ENCODE assay signal across 13 cellular contexts in genomic region chr2:203579730-203580129, GRCh38. TPM values are rescaled to one million over a fixed set of nuclear protein-coding genes. Genes with fewer than 3 reads are reported as not detected.
DNase-seq lines count a peak whose midpoint lies in the region; ATAC-seq and TF ChIP-seq lines count a peak whose summit lies in the region.
"Had no signal": no experiment of that assay in that cellular context is flagged by ENCODE, and none has a peak within 500 bp of the region (broad histone marks: within the 10 kb centered on the region; RNA-seq: fewer than 3 reads in every experiment).

No MANE protein-coding gene starts in this region.

- peak overlapping the region; percentile 64 for H2AFZ ChIP-seq in HCT116 (ENCODE audit: low read depth, low read length, poor library complexity, severe bottlenecking)

- DNase-seq in HCT116 (ENCODE audit: low read depth, low spot score) (no peak), endodermal cell (peak; percentile 53), prostate gland (ENCODE audit: low spot score) (peak; percentile 33), NCI-H524 (lab: John Stamatoyannopoulos, UW) (no peak), hepatic stellate cell (ENCODE audit: low spot score) (no peak)
- DNase-seq in central memory CD4-positive, alpha-beta T cell = no peak
- DNase-seq: amniotic stem cell; CD4-positive, alpha-beta T cell; H7; NCI-H187 had no signal

- RAD21 ChIA-PET in HCT116 (lab: Charles Lee; ENCODE audit: low non-redundant PET in 1 of 2, low total read pairs in 2 of 2, uncharacterized antibody in 2 of 2, unreplicated experiment in 2 of 2) = no interaction called here

- POLR2A ChIA-PET in HCT116 (lab: Charles Lee) = interaction anchor here (1.6 kb wide), 1 partner anchor 9 kb away, joined by 3 read pairs; no protein-coding TSS in a partner anchor

- H3K9me3 ChIP-seq in BLaER1 treated with 17β-estradiol and CSF1 and Interleukin-3, amounts not matched to agents 10 nM and 100 nM (replicated peaks in 1 of 11) = peaks cover 0 to 10% (median 4%) of the 10 kb centered on the region in 11 experiments; a peak in 6 of 22 replicates
- H3K9me3 ChIP-seq in HCT116 (ENCODE audit: control insufficient read depth in 1 of 2, insufficient read depth in 1 of 2, low read depth in 1 of 2, low read length in 2 of 2) (no peaks in the 10 kb centered on the region), endodermal cell (ENCODE audit: control insufficient read depth, low read length) (no peaks in the 10 kb centered on the region), prostate gland (no peaks in the 10 kb centered on the region), gastroesophageal sphincter (no peaks in the 10 kb centered on the region)

- H3K4me1 ChIP-seq in BLaER1 treated with 17β-estradiol and CSF1 and Interleukin-3, amounts not matched to agents 10 nM and 100 nM = peaks cover 41 to 67% (median 45%) of the 10 kb centered on the region in 10 experiments
- H3K4me1 ChIP-seq in HCT116 (ENCODE audit: control insufficient read depth in 1 of 2, insufficient read depth in 2 of 2, low read length in 2 of 2) (peaks cover 20 to 35% of the 10 kb centered on the region in 2 experiments), endodermal cell (ENCODE audit: control insufficient read depth, insufficient read depth, low read length) (peaks cover 10% of the 10 kb centered on the region), prostate gland (replicated peaks) (peaks cover 11% of the 10 kb centered on the region), gastroesophageal sphincter (peaks cover 8 to 41% (median 17%) of the 10 kb centered on the region in 3 donors)

- H3K27me3 ChIP-seq in BLaER1 treated with 17β-estradiol and CSF1 and Interleukin-3, amounts not matched to agents 10 nM and 100 nM = no peaks in the 10 kb centered on the region
- H3K27me3 ChIP-seq in HCT116 (ENCODE audit: insufficient read depth, low read length) (no peaks in the 10 kb centered on the region), endodermal cell (ENCODE audit: control insufficient read depth, insufficient read depth, low read length, poor library complexity, severe bottlenecking) (peaks cover 19% of the 10 kb centered on the region), prostate gland (replicated peaks; ENCODE audit: insufficient read depth) (no peaks in the 10 kb centered on the region), gastroesophageal sphincter (no peaks in the 10 kb centered on the region)

- no peak overlapping the region for H3K4me3 Mint-ChIP-seq in endodermal cell
- H3K4me3 Mint-ChIP-seq: CD4-positive, alpha-beta T cell; memory B cell had no signal

- H3K4me1 Mint-ChIP-seq in endodermal cell = peaks cover 32% of the 10 kb centered on the region
- H3K4me1 Mint-ChIP-seq: memory B cell had no signal

- no peak for TF ChIP-seq POLR2A in HCT116 (IDR thresholded peaks at IDR 0.05; ENCODE audit: borderline replicate concordance, extremely low read depth, insufficient read depth, insufficient read length)
- TF ChIP-seq POLR2A in prostate gland (IDR thresholded peaks at IDR 0.05) = no peak
- TF ChIP-seq POLR2A in gastroesophageal sphincter (IDR thresholded peaks at IDR 0.05) = no peak

- peaks cover 11% of the 10 kb centered on the region for H3K27me3 Mint-ChIP-seq in endodermal cell (ENCODE audit: insufficient read depth)
- H3K27me3 Mint-ChIP-seq: CD4-positive, alpha-beta T cell had no signal

- no peak overlapping the region for H3K4me3 ChIP-seq in BLaER1 treated with 17β-estradiol and CSF1 and Interleukin-3, amounts not matched to agents 10 nM and 100 nM
- peak overlapping the region in 1 of 2 experiments; percentile 32; a peak in 2 of 4 replicates for H3K4me3 ChIP-seq in HCT116 (replicated peaks in 1 of 2; ENCODE audit: low read depth in 1 of 2, low read length in 2 of 2)
- peak overlapping the region; percentile 66 for H3K4me3 ChIP-seq in endodermal cell (ENCODE audit: low read length)
- H3K4me3 ChIP-seq in prostate gland = no peak overlapping the region
- no peak overlapping the region for H3K4me3 ChIP-seq in gastroesophageal sphincter

- peak overlapping the region in 7 of 11 experiments; percentile 25 to 60 (median 48); a peak in 11 of 22 replicates for H3K9ac ChIP-seq in BLaER1 treated with 17β-estradiol and CSF1 and Interleukin-3, amounts not matched to agents 10 nM and 100 nM
- peak overlapping the region; percentile 49 for H3K9ac ChIP-seq in HCT116 (ENCODE audit: low read length)
- H3K9ac ChIP-seq in endodermal cell (ENCODE audit: extremely low read depth, low read length, poor library complexity, severe bottlenecking) = no peak overlapping the region

- BruUV-seq in HCT116 (replicated peaks; lab: Mats Ljungman, UMichigan) = no TSS peak

- H3K27ac ChIP-seq in BLaER1 treated with 17β-estradiol and CSF1 and Interleukin-3, amounts not matched to agents 10 nM and 100 nM = peak overlapping the region in 10 of 11 experiments; percentile 43 to 79 (median 63); a peak in 19 of 22 replicates
- H3K27ac ChIP-seq in HCT116 (ENCODE audit: low read depth, low read length) (peak overlapping the region; percentile 64), endodermal cell (ENCODE audit: low read depth, low read length) (no peak overlapping the region), prostate gland (peak overlapping the region; percentile 62 to 80), gastroesophageal sphincter (no peak overlapping the region)

- intact Hi-C loops in HCT116 (cut with micrococcal nuclease) = loop anchor here (1.0 kb wide), 1 partner anchor 44 kb away; the partner anchor contains the start of gene RAPH1
- intact Hi-C loops in prostate gland (cut with DNase I) = no loop called here

- peak overlapping the region; percentile 21 for H3K27ac Mint-ChIP-seq in endodermal cell
- H3K27ac Mint-ChIP-seq: CD4-positive, alpha-beta T cell; memory B cell had no signal

- H3K79me2 ChIP-seq in HCT116 (ENCODE audit: insufficient read depth, low read length) = no peaks in the 10 kb centered on the region

- TF ChIP-seq CTCF in HCT116 (IDR thresholded peaks at IDR 0.05 in 2 of 3, conservative IDR thresholded peaks at IDR 0.05 in 1 of 3; ENCODE audit: borderline replicate concordance in 1 of 3, insufficient read depth in 1 of 3, low read depth in 2 of 3, low read length in 2 of 3) (no peak), endodermal cell (conservative IDR thresholded peaks at IDR 0.05) (no peak), prostate gland (IDR thresholded peaks at IDR 0.05) (no peak), gastroesophageal sphincter (IDR thresholded peaks at IDR 0.05) (no peak)

- H3K36me3 ChIP-seq in BLaER1 treated with 17β-estradiol and CSF1 and Interleukin-3, amounts not matched to agents 10 nM and 100 nM = no peaks in the 10 kb centered on the region
- H3K36me3 ChIP-seq in HCT116 (ENCODE audit: control insufficient read depth in 1 of 2, insufficient read depth in 2 of 2, low read length in 2 of 2) (no peaks in the 10 kb centered on the region), endodermal cell (ENCODE audit: control insufficient read depth, insufficient read depth, low read length) (no peaks in the 10 kb centered on the region), prostate gland (no peaks in the 10 kb centered on the region), gastroesophageal sphincter (no peaks in the 10 kb centered on the region)

- 73 to 83% methylated on average over 2 of the region's 2 CpGs for whole genome bisulfite sequencing in endodermal cell (ENCODE audit: insufficient coverage in 1 of 2, insufficient read length in 1 of 2), 2 experiments
- 61% methylated on average over 2 of the region's 2 CpGs for WGBS in prostate gland
- 89 to 100% methylated on average over 1 to 2 of the region's 2 CpGs for WGBS in gastroesophageal sphincter (ENCODE audit: low coverage in 1 of 2), 2 donors

- no peak for TF ChIP-seq EP300 in gastroesophageal sphincter (IDR thresholded peaks at IDR 0.05)

- no peaks in the 10 kb centered on the region for H3K36me3 Mint-ChIP-seq in endodermal cell (ENCODE audit: low read depth)
- H3K36me3 Mint-ChIP-seq: memory B cell had no signal

- H3K9me2 ChIP-seq in HCT116 (ENCODE audit: insufficient read depth) = no peaks in the 10 kb centered on the region

- ATAC-seq in HCT116 = no peak; the same call in 1 of the 2 replicates
- ATAC-seq in gastroesophageal sphincter = no peak

- peak overlapping the region; percentile 52 to 75 (median 63) for H3K4me2 ChIP-seq in BLaER1 treated with 17β-estradiol and CSF1 and Interleukin-3, amounts not matched to agents 10 nM and 100 nM
- peak overlapping the region; percentile 71 for H3K4me2 ChIP-seq in HCT116 (ENCODE audit: low read length)

- no peaks in the 10 kb centered on the region for H3K9me3 Mint-ChIP-seq in endodermal cell
- H3K9me3 Mint-ChIP-seq: CD4-positive, alpha-beta T cell had no signal

- no peaks in the 10 kb centered on the region for H4K20me1 ChIP-seq in BLaER1 treated with 17β-estradiol and CSF1 and Interleukin-3, amounts not matched to agents 10 nM and 100 nM
- H4K20me1 ChIP-seq in HCT116 (ENCODE audit: insufficient read depth) = no peaks in the 10 kb centered on the region

- TF ChIP-seq RAD21 in HCT116 (IDR thresholded peaks at IDR 0.05; ENCODE audit: low read depth) = no peak

- CTCF ChIA-PET in HCT116 (lab: Charles Lee) = no interaction called here

TF ChIP-seq in HCT116, 20 proteins besides CTCF, POLR2A, EP300 and RAD21 (continues in another document):
- TF ChIP-seq CBX3 (IDR thresholded peaks at IDR 0.05; ENCODE audit: low read depth) (no peak), TCF7L2 (IDR thresholded peaks at IDR 0.05; ENCODE audit: borderline replicate concordance, extremely low read depth, insufficient read depth, insufficient read length) (no peak)

RNA-seq across cellular contexts. Expression of gene RAPH1, which starts 44.6 kb away (rescaled TPM):
- total RNA-seq in HCT116 (2021; ENCODE audit: unreplicated experiment) (22.3 TPM), endodermal cell (10 to 100 TPM; 23.5 to 24.6 TPM), prostate gland (10 to 100 TPM; 27.6 to 35.0 TPM), gastroesophageal sphincter (10 to 100 TPM; 17.1 to 39.6 (median 21.7) TPM)
- 4.3 and 5.1 TPM in 2 replicates for polyA plus RNA-seq in HCT116 (2012)
- polyA plus RNA-seq in endodermal cell (2013, experiment 1 of 2) = 19.1 TPM
- polyA plus RNA-seq in endodermal cell (2013, experiment 2 of 2) = 20.1 TPM

Comparison
In these comparisons a context has a peak if more than half of its experiments do, and no peak if none do; other contexts are left out.
1. H3K27ac ChIP-seq: peak in BLaER1 treated with 17β-estradiol and CSF1 and Interleukin-3, amounts not matched to agents 10 nM and 100 nM (10 of 11), HCT116 (single experiment) and prostate gland (2 of 2); none in endodermal cell (single experiment) and gastroesophageal sphincter (0 of 4).
2. DNase-seq: peak in endodermal cell (single experiment) and prostate gland (single experiment); none in HCT116 (single experiment), NCI-H524 (0 of 2), central memory CD4-positive, alpha-beta T cell (single experiment) and hepatic stellate cell (single experiment).